Comparison of ENCODE assay signal across 19 cellular contexts in genomic region chr11:78261869-78262637, GRCh38.
DNase-seq lines count a peak whose midpoint lies in the region; ATAC-seq and TF ChIP-seq lines count a peak whose summit lies in the region.
"Had no signal": no experiment of that assay in that cellular context is flagged by ENCODE, and none has a peak within 500 bp of the region (broad histone marks: within the 10 kb centered on the region; RNA-seq: fewer than 3 reads in every experiment).

No MANE protein-coding gene starts in this region.

- no peaks in the 10 kb centered on the region for H3K36me3 Mint-ChIP-seq in glutamatergic neuron (ENCODE audit: unreplicated experiment)
- H3K36me3 Mint-ChIP-seq: CD4-positive, alpha-beta memory T cell had no signal

- H3K27me3 ChIP-seq in cardiac muscle cell (no peaks in the 10 kb centered on the region), right atrium auricular region (no peaks in the 10 kb centered on the region), neutrophil (no peaks in the 10 kb centered on the region)
- H3K27me3 ChIP-seq: BLaER1 had no signal

- H3K9me3 Mint-ChIP-seq in glutamatergic neuron (ENCODE audit: unreplicated experiment): peaks cover 4% of the 10 kb centered on the region
- H3K9me3 Mint-ChIP-seq: CD4-positive, alpha-beta memory T cell had no signal

- H3K27ac Mint-ChIP-seq in glutamatergic neuron (ENCODE audit: unreplicated experiment): no peak overlapping the region
- H3K27ac Mint-ChIP-seq: CD4-positive, alpha-beta memory T cell had no signal

- H3K4me3 ChIP-seq in cardiac muscle cell (no peak overlapping the region), right atrium auricular region (no peak overlapping the region), neutrophil (ENCODE audit: low read depth in 1 of 2, low read length in 1 of 2) (no peak overlapping the region)
- H3K4me3 ChIP-seq: A549, BLaER1, GM12878 had no signal

- H3K36me3 ChIP-seq in cardiac muscle cell (no peaks in the 10 kb centered on the region), right atrium auricular region (no peaks in the 10 kb centered on the region), neutrophil (peaks cover 6% of the 10 kb centered on the region)

- peaks cover 30% of the 10 kb centered on the region for H3K4me1 Mint-ChIP-seq in glutamatergic neuron (ENCODE audit: low read depth, unreplicated experiment)

- no peak for ATAC-seq in GM18498 (IDR thresholded peaks at IDR 0.05; ENCODE audit: unreplicated experiment)
- ATAC-seq: A549, GM12878, HCT116 had no signal

- H3K27me3 Mint-ChIP-seq in glutamatergic neuron (ENCODE audit: unreplicated experiment): peaks cover 4% of the 10 kb centered on the region
- H3K27me3 Mint-ChIP-seq: CD4-positive, alpha-beta memory T cell had no signal

- peak overlapping the region; percentile 62 for H3K27ac ChIP-seq in cardiac muscle cell
- H3K27ac ChIP-seq in right atrium auricular region: no peak overlapping the region
- H3K27ac ChIP-seq in neutrophil: peak overlapping the region; percentile 17
- H3K27ac ChIP-seq: A549, BLaER1 had no signal

- H3K4me3 Mint-ChIP-seq in glutamatergic neuron (ENCODE audit: unreplicated experiment): peak overlapping the region; percentile 64
- H3K4me3 Mint-ChIP-seq: CD4-positive, alpha-beta memory T cell had no signal

- no peak for DNase-seq in cardiac muscle cell (ENCODE audit: low read depth in 1 of 2, low spot score in 1 of 2)
- DNase-seq in right atrium auricular region (ENCODE audit: low spot score): no peak
- no peak for DNase-seq in glutamatergic neuron
- DNase-seq in RPMI8226: no peak
- no peak for DNase-seq in AG20443 (ENCODE audit: low spot score)
- DNase-seq: CD4-positive, alpha-beta memory T cell; DMS153; GF-D8; GOT3; KG1; NCI-H187; NCI-H2171; NCI-H69 had no signal

- H3K9me3 ChIP-seq in cardiac muscle cell (ENCODE audit: low read depth) (no peaks in the 10 kb centered on the region), right atrium auricular region (no peaks in the 10 kb centered on the region), neutrophil (no peaks in the 10 kb centered on the region)
- H3K9me3 ChIP-seq: A549, BLaER1 had no signal

- TF ChIP-seq CTCF in cardiac muscle cell (IDR thresholded peaks at IDR 0.05; ENCODE audit: low read depth, low read length): no peak
- TF ChIP-seq CTCF in right atrium auricular region (IDR thresholded peaks at IDR 0.05): no peak
- TF ChIP-seq CTCF in glutamatergic neuron (IDR thresholded peaks at IDR 0.05; ENCODE audit: partially characterized antibody, unreplicated experiment): no peak
- no peak for TF ChIP-seq CTCF in neutrophil (IDR thresholded peaks at IDR 0.05)

- H3K4me1 ChIP-seq in cardiac muscle cell (ENCODE audit: low read depth) (peaks cover 15% of the 10 kb centered on the region), right atrium auricular region (peaks cover 0 to 38% of the 10 kb centered on the region in 2 donors), neutrophil (ENCODE audit: control insufficient read depth in 1 of 2, insufficient read depth in 1 of 2, low read depth in 1 of 2, low read length in 1 of 2) (peaks cover 0 to 3% of the 10 kb centered on the region in 2 experiments)
- H3K4me1 ChIP-seq: BLaER1 had no signal

Comparison
In these comparisons a context has a peak if more than half of its experiments do, and no peak if none do; other contexts are left out.
1. H3K27ac ChIP-seq: peak in cardiac muscle cell (single experiment) and neutrophil (single experiment); none in right atrium auricular region (0 of 2).